Comparison of ENCODE assay signal across 18 cellular contexts in the genomic region with DNA sequence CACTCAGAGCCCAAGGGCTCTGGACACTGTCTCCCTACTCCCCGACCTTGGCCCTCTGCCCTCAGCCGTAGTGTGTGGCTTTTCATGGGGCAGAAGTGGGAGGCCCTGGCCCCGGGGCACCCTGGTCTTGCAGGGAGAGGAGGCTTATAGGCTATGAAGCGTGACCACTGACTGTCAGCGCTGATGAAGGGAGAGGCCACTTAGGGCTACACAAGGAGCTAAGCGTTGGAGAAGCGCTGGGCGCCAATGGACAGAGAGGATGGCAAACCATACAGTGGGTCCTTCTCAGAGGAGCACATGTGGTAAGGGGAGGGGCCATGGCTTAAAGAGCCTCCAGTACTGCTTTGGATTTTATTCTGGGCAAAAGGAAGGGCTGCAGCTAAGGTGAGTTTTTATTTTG. TPM values are rescaled to one million over a fixed set of nuclear protein-coding genes. Genes with fewer than 3 reads are reported as not detected.
DNase-seq lines count a peak whose midpoint lies in the region; ATAC-seq and TF ChIP-seq lines count a peak whose summit lies in the region.
"Had no signal": no experiment of that assay in that cellular context is flagged by ENCODE, and none has a peak within 500 bp of the region (broad histone marks: within the 10 kb centered on the region; RNA-seq: fewer than 3 reads in every experiment).

No MANE protein-coding gene starts in this region.

- H3K4me3 ChIP-seq in PC-3 (ENCODE audit: low read length) = no peak overlapping the region
- H3K4me3 ChIP-seq: body of pancreas, dorsolateral prefrontal cortex, hepatocyte, psoas muscle had no signal

- POLR2A ChIA-PET in PC-3 (lab: Charles Lee; ENCODE audit: unreplicated experiment) = no interaction called here

- ATAC-seq in HG03196 (IDR thresholded peaks at IDR 0.05; ENCODE audit: unreplicated experiment) = no peak
- ATAC-seq in GM19324 (IDR thresholded peaks at IDR 0.05; ENCODE audit: low FRiP score, unreplicated experiment) = no peak
- ATAC-seq in PC-3 = no peak
- ATAC-seq: body of pancreas, left cardiac atrium, psoas muscle had no signal

- DNase-seq in COLO668 (lab: John Stamatoyannopoulos, UW; ENCODE audit: unreplicated experiment) (peak; percentile 36), NCI-H187 (lab: John Stamatoyannopoulos, UW) (peak; percentile 96 to 98), glomerular visceral epithelial cell (ENCODE audit: extremely low spot score) (peak; percentile 64), PC-3 (no peak)
- DNase-seq: activated CD4-positive, CD25-positive, alpha-beta regulatory T cell; activated CD8-positive, alpha-beta memory T cell treated with anti-CD3 and anti-CD28 coated beads, Interleukin-2, amount 50 U/mL, for 4 hours; activated naive CD4-positive, alpha-beta T cell treated with anti-CD3 and anti-CD28 coated beads for 36 hours; body of pancreas; dorsolateral prefrontal cortex; left cardiac atrium; MV-4-11; NCI-H226; psoas muscle; RPMI8226; stimulated activated CD4-positive, alpha-beta T cell treated with anti-CD3 and anti-CD28 coated beads, Interleukin-15, amount 100 ng/mL, for 24 hours had no signal

- no peaks in the 10 kb centered on the region for H3K9me2 ChIP-seq in PC-3 (replicated peaks; ENCODE audit: low read length)

- H3K9ac ChIP-seq in PC-3 (ENCODE audit: low read length) = no peak overlapping the region

- intact Hi-C loops in PC-3 (cut with micrococcal nuclease) = no loop called here

- H3K27me3 ChIP-seq in PC-3 (ENCODE audit: low read length) = no peaks in the 10 kb centered on the region
- H3K27me3 ChIP-seq: body of pancreas, hepatocyte had no signal

- H3K27ac ChIP-seq in PC-3 (ENCODE audit: low read length) = no peak overlapping the region
- H3K27ac ChIP-seq: body of pancreas, dorsolateral prefrontal cortex, hepatocyte, psoas muscle had no signal

- no peaks in the 10 kb centered on the region; the same call in 1 of the 2 replicates for H3K36me3 ChIP-seq in PC-3 (ENCODE audit: low read depth, low read length)

- peaks cover 23% of the 10 kb centered on the region for H3K4me1 ChIP-seq in PC-3 (ENCODE audit: insufficient read depth, low read length)
- H3K4me1 ChIP-seq: psoas muscle had no signal

- TF ChIP-seq CTCF in PC-3 (conservative IDR thresholded peaks at IDR 0.05; ENCODE audit: low read depth, low read length) = no peak

- BruUV-seq in PC-3 (replicated peaks; lab: Mats Ljungman, UMichigan) = no TSS peak

- H2AFZ ChIP-seq in PC-3 (ENCODE audit: low read length) = no peak overlapping the region
- H2AFZ ChIP-seq: hepatocyte had no signal

- no peaks in the 10 kb centered on the region for H3K79me2 ChIP-seq in PC-3 (ENCODE audit: low read length)

- H3F3A ChIP-seq in PC-3 (ENCODE audit: low read length, unreplicated experiment) = peaks cover 8% of the 10 kb centered on the region

- H3K4me2 ChIP-seq in PC-3 (ENCODE audit: low read length) = no peak overlapping the region
- H3K4me2 ChIP-seq: hepatocyte had no signal

- H3K9me3 ChIP-seq in PC-3 (ENCODE audit: low read length) = no peaks in the 10 kb centered on the region
- H3K9me3 ChIP-seq: body of pancreas, psoas muscle had no signal

- H4K20me1 ChIP-seq in PC-3 (ENCODE audit: low read length) = no peaks in the 10 kb centered on the region

- CTCF ChIA-PET in PC-3 (lab: Charles Lee) = interaction anchor here (0.5 kb wide), 1 partner anchor 9 kb away, joined by 3 read pairs; no protein-coding TSS in a partner anchor

RNA-seq across cellular contexts. Expression of gene CRABP2, which starts 7.9 kb away (rescaled TPM):
- 120 and 150 TPM in 2 replicates for total RNA-seq in PC-3 (2014; rRNA removed)

RNA-seq across cellular contexts. Expression of gene NES, which starts 20.3 kb away (rescaled TPM):
- total RNA-seq in PC-3 (2014; rRNA removed) = 58.2 and 70.0 TPM in 2 replicates
- total RNA-seq: activated naive CD4-positive, alpha-beta T cell treated with anti-CD3 and anti-CD28 coated beads for 36 hours had no signal

RNA-seq across cellular contexts. Expression of gene METTL25B, which starts 30.8 kb away (rescaled TPM):
- 10.4 and 14.6 TPM in 2 replicates for total RNA-seq in PC-3 (2014; rRNA removed)

RNA-seq across cellular contexts. Expression of gene ISG20L2, which starts 31.1 kb away (rescaled TPM):
- 39.2 and 51.7 TPM in 2 replicates for total RNA-seq in PC-3 (2014; rRNA removed)

RNA-seq across cellular contexts. Expression of gene MRPL24, which starts 43.4 kb away (rescaled TPM):
- total RNA-seq in PC-3 (2014; rRNA removed) = 232 and 275 TPM in 2 replicates
